1 cellular context compared by ENCODE assay signal in genomic region chr3:8644748-8645390, GRCh38.
TF ChIP-seq lines count a peak whose summit lies in the region.

TSS of gene SSUH2 (minus strand) at chr3:8644798. CDS start at chr3:8644758, 40 bp downstream.

TF ChIP-seq in HepG2, 621 proteins besides CTCF, POLR2A, EP300 and RAD21 (continued from another document):
- 0 out of 2 replicates have a peak, but pooled peaks have one; percentile 9 for TF ChIP-seq ZNF687 (CRISPR knock-in tag; IDR thresholded peaks at IDR 0.05)
